Comparison of ENCODE assay signal across 8 cellular contexts in genomic region chr11:112289588-112290461, GRCh38. TPM values are rescaled to one million over a fixed set of nuclear protein-coding genes. Genes with fewer than 3 reads are reported as not detected.
DNase-seq lines count a peak whose midpoint lies in the region; ATAC-seq, FAIRE-seq and TF ChIP-seq lines count a peak whose summit lies in the region.

No MANE protein-coding gene starts in this region.

- DNase-seq in COLO829 (ENCODE audit: low spot score) (peak; percentile 63), HL-60 (ENCODE audit: low read depth in 1 of 2, low spot score in 1 of 2) (peak in 1 of 2 experiments; percentile 59), RCC 7860 (ENCODE audit: low spot score) (peak; percentile 13), fibroblast of villous mesenchyme (ENCODE audit: low read depth) (peak; percentile 72), stomach (peak; percentile 88)
- peak; percentile 86 for DNase-seq in activated effector memory CD4-positive, alpha-beta T cell treated with Interleukin-2 at 50 U/mL for 16 hours

- peak; percentile 97 for TF ChIP-seq RAD21 in neural cell (conservative IDR thresholded peaks at IDR 0.05)

- H4K20me1 ChIP-seq in neural cell (ENCODE audit: insufficient read depth), result no peaks in the 10 kb centered on the region

- peak; percentile 96 for ATAC-seq in GM19467 (IDR thresholded peaks at IDR 0.05; ENCODE audit: unreplicated experiment)

- TF ChIP-seq EP300 in neural cell (conservative IDR thresholded peaks at IDR 0.05; ENCODE audit: poor library complexity, severe bottlenecking), result peak; percentile 41
- TF ChIP-seq EP300 in stomach (IDR thresholded peaks at IDR 0.05), result no peak

- intact Hi-C loops in stomach (cut with DNase I; ENCODE audit: low total_unique reads), result loop anchor here (10.0 kb wide), 2 partner anchors 265 to 1005 kb away; no protein-coding TSS in a partner anchor

- no peak for TF ChIP-seq POLR2A in stomach (IDR thresholded peaks at IDR 0.05)

- H3K4me2 ChIP-seq in neural cell (ENCODE audit: low read length), result peak overlapping the region; percentile 60

- H3K27ac ChIP-seq in HL-60 (replicated peaks) (no peak overlapping the region), neural cell (ENCODE audit: low read length) (no peak overlapping the region), stomach (peak overlapping the region; percentile 68 to 86 (median 75))

- FAIRE-seq in RCC 7860 (lab: Jason Lieb, UNC), result no peak

- H3K9ac ChIP-seq in neural cell (ENCODE audit: low read length), result peak overlapping the region; percentile 60

- no peaks in the 10 kb centered on the region for H3K27me3 ChIP-seq in HL-60 (ENCODE audit: insufficient read depth, poor library complexity, severe bottlenecking)
- H3K27me3 ChIP-seq in neural cell (ENCODE audit: insufficient read depth, low read depth, low read length), result no peaks in the 10 kb centered on the region
- no peaks in the 10 kb centered on the region for H3K27me3 ChIP-seq in stomach

- no peaks in the 10 kb centered on the region for H3K79me2 ChIP-seq in neural cell (replicated peaks; ENCODE audit: insufficient read depth, low read length)

- H2AFZ ChIP-seq in neural cell (ENCODE audit: low read depth, low read length), result peak overlapping the region; percentile 61

- TF ChIP-seq CTCF in HL-60 (IDR thresholded peaks at IDR 0.05; ENCODE audit: insufficient read depth, low read length) (peak; percentile 17), fibroblast of villous mesenchyme (IDR thresholded peaks at IDR 0.05; ENCODE audit: insufficient read depth, low read depth, low read length) (peak; percentile 77), neural cell (IDR thresholded peaks at IDR 0.05; ENCODE audit: poor library complexity, severe bottlenecking) (peak; percentile 97), stomach (IDR thresholded peaks at IDR 0.05) (peak in 5 of 7 experiments; percentile 43 to 84 (median 70))

- 2 to 7% (median 3%) methylated on average over 22 to 58 of the region's 58 CpGs for WGBS in stomach, 5 donors

- H3K36me3 ChIP-seq in neural cell (ENCODE audit: insufficient read depth, low read length) (no peaks in the 10 kb centered on the region), stomach (no peaks in the 10 kb centered on the region)

- H3K9me2 ChIP-seq in neural cell (ENCODE audit: insufficient read depth, low read length), result no peaks in the 10 kb centered on the region

- H3K4me3 ChIP-seq in HL-60 (replicated peaks; ENCODE audit: insufficient read depth, low read length) (peak overlapping the region; percentile 47), fibroblast of villous mesenchyme (ENCODE audit: low read depth, low read length) (peak overlapping the region; percentile 74), neural cell (ENCODE audit: low read length) (peak overlapping the region; percentile 73), stomach (peak overlapping the region; percentile 60 to 63 (median 60))

- peaks cover 23 to 57% (median 35%) of the 10 kb centered on the region in 4 donors for H3K4me1 ChIP-seq in stomach

- no peaks in the 10 kb centered on the region for H3F3A ChIP-seq in neural cell (ENCODE audit: insufficient read depth, low read length, poor library complexity, severe bottlenecking)

- no peaks in the 10 kb centered on the region for H3K9me3 ChIP-seq in neural cell (ENCODE audit: low read length)
- no peaks in the 10 kb centered on the region for H3K9me3 ChIP-seq in stomach

TF ChIP-seq in neural cell, 6 proteins besides CTCF, POLR2A, EP300 and RAD21:
- TF ChIP-seq EZH2 (IDR thresholded peaks at IDR 0.05; ENCODE audit: borderline replicate concordance, insufficient read depth, low read length, poor library complexity, severe bottlenecking) (no peak), SMC3 (conservative IDR thresholded peaks at IDR 0.05; ENCODE audit: poor library complexity) (peak; percentile 98), MXI1 (conservative IDR thresholded peaks at IDR 0.05; ENCODE audit: poor library complexity, severe bottlenecking) (peak; percentile 80), POLR2AphosphoS5 (IDR thresholded peaks at IDR 0.05) (no peak), TAF1 (IDR thresholded peaks at IDR 0.05; ENCODE audit: low read depth) (no peak), REST (IDR thresholded peaks at IDR 0.05; ENCODE audit: borderline replicate concordance) (peak; percentile 20)

RNA-seq across cellular contexts. Expression of gene PLET1, which starts 29.2 kb away (rescaled TPM):
- total RNA-seq in fibroblast of villous mesenchyme (not detected in 2 replicates), stomach (not detected)
- polyA plus RNA-seq in neural cell (not detected in 2 replicates), stomach (not detected)
- not detected in 2 replicates for polyA minus RNA-seq in neural cell

Comparison
In these comparisons a context has a peak if more than half of its experiments do, and no peak if none do; other contexts are left out.
1. H3K27ac ChIP-seq: peak in stomach (5 of 5); none in HL-60 (single experiment) and neural cell (single experiment).
2. CTCF ChIP-seq: peak in every context shown above with its lines; median percentile 97 in neural cell; 77 in fibroblast of villous mesenchyme; 70 in stomach; 17 in HL-60.
3. Peak in every context shown above with its lines, with median percentiles within 50 percentile points of each other: H3K4me3 ChIP-seq.